Comparison of ENCODE assay signal across 10 cellular contexts in genomic region chr4:165288639-165289428, GRCh38. TPM values are rescaled to one million over a fixed set of nuclear protein-coding genes. Genes with fewer than 3 reads are reported as not detected.
DNase-seq lines count a peak whose midpoint lies in the region; ATAC-seq and TF ChIP-seq lines count a peak whose summit lies in the region.
"Had no signal": no experiment of that assay in that cellular context is flagged by ENCODE, and none has a peak within 500 bp of the region (broad histone marks: within the 10 kb centered on the region; RNA-seq: fewer than 3 reads in every experiment).

No MANE protein-coding gene starts in this region.

- H3K9me3 Mint-ChIP-seq in activated T-cell treated with anti-CD3 and anti-CD28 coated beads, Interleukin-2, amount 50 U/mL, for 24 hours = peaks cover 9% of the 10 kb centered on the region
- H3K9me3 Mint-ChIP-seq in activated T-cell treated with anti-CD3 and anti-CD28 coated beads, Interleukin-2, amount 50 U/mL, for 4 hours = no peaks in the 10 kb centered on the region

- H3K4me2 ChIP-seq in skeletal muscle satellite cell (ENCODE audit: low read length) = peak overlapping the region; percentile 40

- H3K27ac Mint-ChIP-seq in activated T-cell treated with anti-CD3 and anti-CD28 coated beads, Interleukin-2, amount 50 U/mL, for 24 hours = peak overlapping the region; percentile 67

- H3K4me3 ChIP-seq in brain microvascular endothelial cell (ENCODE audit: low read depth, low read length) = no peak overlapping the region
- H3K4me3 ChIP-seq in skeletal muscle satellite cell (ENCODE audit: low read length) = no peak overlapping the region
- H3K4me3 ChIP-seq: gastroesophageal sphincter had no signal

- no peak for ATAC-seq in activated T-cell treated with anti-CD3 and anti-CD28 coated beads, Interleukin-2, amount 50 U/mL, for 4 hours
- ATAC-seq in HG03354 (IDR thresholded peaks at IDR 0.05; ENCODE audit: poor library complexity, severe bottlenecking, unreplicated experiment) = peak; percentile 37
- ATAC-seq: gastroesophageal sphincter had no signal

- DNase-seq in activated T-cell treated with anti-CD3 and anti-CD28 coated beads, Interleukin-2, amount 50 U/mL, for 24 hours = no peak
- no peak for DNase-seq in activated T-cell treated with anti-CD3 and anti-CD28 coated beads, Interleukin-2, amount 50 U/mL, for 4 hours
- DNase-seq in brain microvascular endothelial cell (peak; percentile 56), NCI-H1436 treated with DMSO at 0.1 percent for 48 hours (lab: John Stamatoyannopoulos, UW) (no peak), DMS53 (lab: John Stamatoyannopoulos, UW) (no peak)
- DNase-seq in activated T-cell treated with anti-CD3 and anti-CD28 coated beads, Interleukin-2, amount 50 U/mL, for 48 hours = no peak
- DNase-seq: stimulated activated CD4-positive, alpha-beta T cell treated with anti-CD3 and anti-CD28 coated beads, Interleukin-2, amount 100 ng/mL, for 24 hours had no signal

- no peak overlapping the region for H3K9ac ChIP-seq in skeletal muscle satellite cell (ENCODE audit: low read depth, low read length)

- H3K36me3 ChIP-seq in brain microvascular endothelial cell (replicated peaks) = no peaks in the 10 kb centered on the region
- no peaks in the 10 kb centered on the region for H3K36me3 ChIP-seq in skeletal muscle satellite cell (ENCODE audit: insufficient read depth, low read length)

- no peaks in the 10 kb centered on the region for H3K9me3 ChIP-seq in skeletal muscle satellite cell (replicated peaks; ENCODE audit: low read length)
- H3K9me3 ChIP-seq: gastroesophageal sphincter had no signal

- no peak for TF ChIP-seq CTCF in brain microvascular endothelial cell (IDR thresholded peaks at IDR 0.05; ENCODE audit: low read depth, low read length, missing control alignments)

- H3K27me3 Mint-ChIP-seq in activated T-cell treated with anti-CD3 and anti-CD28 coated beads, Interleukin-2, amount 50 U/mL, for 24 hours = no peaks in the 10 kb centered on the region
- no peaks in the 10 kb centered on the region for H3K27me3 Mint-ChIP-seq in activated T-cell treated with anti-CD3 and anti-CD28 coated beads, Interleukin-2, amount 50 U/mL, for 4 hours (ENCODE audit: low read depth)

- peaks cover 40% of the 10 kb centered on the region for H3K4me1 Mint-ChIP-seq in activated T-cell treated with anti-CD3 and anti-CD28 coated beads, Interleukin-2, amount 50 U/mL, for 24 hours (ENCODE audit: low read depth)
- H3K4me1 Mint-ChIP-seq in activated T-cell treated with anti-CD3 and anti-CD28 coated beads, Interleukin-2, amount 50 U/mL, for 4 hours (ENCODE audit: low read depth) = peaks cover 37% of the 10 kb centered on the region

- peaks cover 46% of the 10 kb centered on the region for H3K36me3 Mint-ChIP-seq in activated T-cell treated with anti-CD3 and anti-CD28 coated beads, Interleukin-2, amount 50 U/mL, for 24 hours (ENCODE audit: low read depth)
- H3K36me3 Mint-ChIP-seq in activated T-cell treated with anti-CD3 and anti-CD28 coated beads, Interleukin-2, amount 50 U/mL, for 4 hours (ENCODE audit: insufficient read depth) = peaks cover 11% of the 10 kb centered on the region

- peak overlapping the region; percentile 46 for H3K27ac ChIP-seq in brain microvascular endothelial cell
- H3K27ac ChIP-seq: gastroesophageal sphincter had no signal

- in situ Hi-C loops in brain microvascular endothelial cell (cut with HindIII; ENCODE audit: low pct_ligation_motif_present, low sequenced_read_pairs) = no loop called here

- no peaks in the 10 kb centered on the region for H3K27me3 ChIP-seq in brain microvascular endothelial cell (replicated peaks)
- no peaks in the 10 kb centered on the region for H3K27me3 ChIP-seq in skeletal muscle satellite cell (ENCODE audit: control insufficient read depth, insufficient read depth, low read length)
- H3K27me3 ChIP-seq: gastroesophageal sphincter had no signal

- H3K4me3 Mint-ChIP-seq in activated T-cell treated with anti-CD3 and anti-CD28 coated beads, Interleukin-2, amount 50 U/mL, for 24 hours = no peak overlapping the region
- no peak overlapping the region for H3K4me3 Mint-ChIP-seq in activated T-cell treated with anti-CD3 and anti-CD28 coated beads, Interleukin-2, amount 50 U/mL, for 4 hours

- H3K4me1 ChIP-seq in skeletal muscle satellite cell (ENCODE audit: control insufficient read depth, insufficient read depth, low read length) = peaks cover 16% of the 10 kb centered on the region

RNA-seq across cellular contexts. Expression of gene MSMO1, which starts 38.6 kb away (rescaled TPM):
- 10 to 100 TPM; 17.7 to 26.3 (median 24.0) TPM for total RNA-seq in activated T-cell treated with anti-CD3 and anti-CD28 coated beads, Interleukin-2, amount 50 U/mL, for 4 hours
- 82.1 and 226 TPM in 2 replicates for total RNA-seq in skeletal muscle satellite cell (2012; rRNA removed)
